ENCODE assay signal across 14 cellular contexts in genomic region chr22:40237788-40238424, GRCh38.
DNase-seq lines count a peak whose midpoint lies in the region; ATAC-seq and TF ChIP-seq lines count a peak whose summit lies in the region.
"Had no signal": no experiment of that assay in that cellular context is flagged by ENCODE, and none has a peak within 500 bp of the region (broad histone marks: within the 10 kb centered on the region; RNA-seq: fewer than 3 reads in every experiment).

No MANE protein-coding gene starts in this region.

- CTCF ChIA-PET in activated B cell treated with CpG ODN at 0.5 μM for 24 hours (lab: Charles Lee): no interaction called here

- no peak overlapping the region for H3K4me3 ChIP-seq in iPS-20b (ENCODE audit: low read length)
- H3K4me3 ChIP-seq: BLaER1 treated with 17β-estradiol and CSF1 and Interleukin-3, amounts not matched to agents 10 nM and 100 nM; SK-N-MC had no signal

- TF ChIP-seq CTCF in natural killer cell (IDR thresholded peaks at IDR 0.05) (no peak), activated B cell treated with CpG ODN at 0.5 μM for 24 hours (IDR thresholded peaks at IDR 0.05) (no peak)

- intact Hi-C loops in natural killer cell (cut with micrococcal nuclease): no loop called here
- intact Hi-C loops in activated B cell treated with CpG ODN at 0.5 μM for 24 hours (cut with micrococcal nuclease): loop anchor here (5.0 kb wide), 1 partner anchor 36 kb away; no protein-coding TSS in a partner anchor

- peaks cover 4% of the 10 kb centered on the region; the same call in 1 of the 2 replicates for H3K36me3 ChIP-seq in iPS-20b (ENCODE audit: insufficient read depth, low read depth, low read length)
- H3K36me3 ChIP-seq: neutrophil had no signal

- ATAC-seq in natural killer cell treated with Interleukin-12 subunit alpha and Interleukin-12 subunit beta and Interleukin-15 and Interleukin-18, amount 100 ng/mL, for 72 hours: no peak
- ATAC-seq in natural killer cell: no peak
- peak; percentile 27 for ATAC-seq in activated B cell treated with CpG ODN at 0.5 μM for 24 hours (ENCODE audit: low read depth)
- no peak for ATAC-seq in HG03342 (IDR thresholded peaks at IDR 0.05; ENCODE audit: unreplicated experiment)

- no peak overlapping the region for H3K27ac ChIP-seq in iPS-20b (ENCODE audit: low read length)
- H3K27ac ChIP-seq: neutrophil, SK-N-MC had no signal

- peak overlapping the region in 1 of 2 donors; percentile 68 for H3K27ac Mint-ChIP-seq in natural killer cell treated with Interleukin-12 subunit alpha and Interleukin-12 subunit beta and Interleukin-15 and Interleukin-18, amount 100 ng/mL, for 72 hours
- peak overlapping the region in 1 of 2 donors; percentile 77 for H3K27ac Mint-ChIP-seq in natural killer cell
- H3K27ac Mint-ChIP-seq in activated B cell treated with CpG ODN at 0.5 μM for 24 hours: peak overlapping the region; percentile 82

- H3K4me3 Mint-ChIP-seq in natural killer cell treated with Interleukin-12 subunit alpha and Interleukin-12 subunit beta and Interleukin-15 and Interleukin-18, amount 100 ng/mL, for 72 hours: peak overlapping the region; percentile 68
- no peak overlapping the region for H3K4me3 Mint-ChIP-seq in natural killer cell
- H3K4me3 Mint-ChIP-seq in activated B cell treated with CpG ODN at 0.5 μM for 24 hours: no peak overlapping the region

- H3K9me3 Mint-ChIP-seq in natural killer cell treated with Interleukin-12 subunit alpha and Interleukin-12 subunit beta and Interleukin-15 and Interleukin-18, amount 100 ng/mL, for 72 hours: no peaks in the 10 kb centered on the region
- H3K9me3 Mint-ChIP-seq in natural killer cell (no peaks in the 10 kb centered on the region), activated B cell treated with CpG ODN at 0.5 μM for 24 hours (no peaks in the 10 kb centered on the region)

- peaks cover 56 to 64% of the 10 kb centered on the region in 2 donors for H3K4me1 Mint-ChIP-seq in natural killer cell treated with Interleukin-12 subunit alpha and Interleukin-12 subunit beta and Interleukin-15 and Interleukin-18, amount 100 ng/mL, for 72 hours (ENCODE audit: low read depth in 2 of 2)
- peaks cover 68 to 80% of the 10 kb centered on the region in 2 donors for H3K4me1 Mint-ChIP-seq in natural killer cell
- H3K4me1 Mint-ChIP-seq in activated B cell treated with CpG ODN at 0.5 μM for 24 hours: peaks cover 78% of the 10 kb centered on the region

- H3K4me1 ChIP-seq in iPS-20b (ENCODE audit: insufficient read depth, low read length): peaks cover 25% of the 10 kb centered on the region

- H3K27me3 Mint-ChIP-seq in natural killer cell treated with Interleukin-12 subunit alpha and Interleukin-12 subunit beta and Interleukin-15 and Interleukin-18, amount 100 ng/mL, for 72 hours: no peaks in the 10 kb centered on the region
- no peaks in the 10 kb centered on the region for H3K27me3 Mint-ChIP-seq in natural killer cell (ENCODE audit: low read depth in 2 of 2)
- H3K27me3 Mint-ChIP-seq in activated B cell treated with CpG ODN at 0.5 μM for 24 hours: no peaks in the 10 kb centered on the region

- no peaks in the 10 kb centered on the region for H3K36me3 Mint-ChIP-seq in natural killer cell treated with Interleukin-12 subunit alpha and Interleukin-12 subunit beta and Interleukin-15 and Interleukin-18, amount 100 ng/mL, for 72 hours
- H3K36me3 Mint-ChIP-seq in natural killer cell (no peaks in the 10 kb centered on the region), activated B cell treated with CpG ODN at 0.5 μM for 24 hours (ENCODE audit: low read depth) (peaks cover 34% of the 10 kb centered on the region)

- H3K9me3 ChIP-seq in iPS-20b (ENCODE audit: insufficient read depth, low read depth, low read length): no peaks in the 10 kb centered on the region
- H3K9me3 ChIP-seq: BLaER1 treated with 17β-estradiol and CSF1 and Interleukin-3, amounts not matched to agents 10 nM and 100 nM; neutrophil had no signal

- no peaks in the 10 kb centered on the region for H3K27me3 ChIP-seq in iPS-20b (ENCODE audit: insufficient read depth, low read length)
- H3K27me3 ChIP-seq: BLaER1 treated with 17β-estradiol and CSF1 and Interleukin-3, amounts not matched to agents 10 nM and 100 nM; neutrophil had no signal

- H3K9ac ChIP-seq in iPS-20b (ENCODE audit: low read depth, low read length): 0 out of 2 replicates have a peak overlapping the region, but pooled peaks have one; percentile 29
- H3K9ac ChIP-seq: BLaER1 treated with 17β-estradiol and CSF1 and Interleukin-3, amounts not matched to agents 10 nM and 100 nM had no signal

- POLR2A ChIA-PET in activated B cell treated with CpG ODN at 0.5 μM for 24 hours (lab: Charles Lee): interaction anchor here (0.5 kb wide), 1 partner anchor 722 kb away, joined by 4 read pairs; no protein-coding TSS in a partner anchor

- no peak for DNase-seq in natural killer cell treated with Interleukin-12 subunit alpha and Interleukin-12 subunit beta and Interleukin-15 and Interleukin-18, amount 100 ng/mL, for 72 hours (ENCODE audit: low spot score)
- no peak for DNase-seq in natural killer cell
- no peak for DNase-seq in activated B cell treated with CpG ODN at 0.5 μM for 24 hours
- no peak for DNase-seq in NCI-H1105 treated with DMSO at 0.1 percent for 48 hours (lab: John Stamatoyannopoulos, UW)
- DNase-seq in NCI-H526 treated with DMSO at 0.1 percent for 48 hours (lab: John Stamatoyannopoulos, UW): no peak
- DNase-seq in occipital lobe (lab: John Stamatoyannopoulos, UW): no peak
- DNase-seq: kidney; NCI-H1092; stimulated activated CD4-positive, alpha-beta T cell treated with anti-CD3 and anti-CD28 coated beads, Interleukin-2, amount 100 ng/mL, for 48 hours had no signal
